8 cellular contexts compared by ENCODE assay signal in the genomic region with DNA sequence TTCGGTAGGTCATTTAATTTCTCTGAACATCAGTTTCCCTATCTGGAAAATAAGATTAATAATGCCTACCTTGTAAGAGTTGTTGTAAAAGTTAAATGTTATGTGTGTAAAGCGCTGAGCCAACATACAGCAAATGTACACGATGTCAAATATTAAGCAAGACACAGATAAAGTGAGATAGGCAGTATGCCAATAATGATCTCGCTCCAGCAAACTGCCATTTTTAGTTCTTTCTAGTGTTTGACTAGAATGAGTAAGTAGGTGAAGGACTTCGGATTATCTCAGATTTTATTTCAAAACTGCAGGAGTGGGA. TPM values are rescaled to one million over a fixed set of nuclear protein-coding genes. Genes with fewer than 3 reads are reported as not detected.
DNase-seq lines count a peak whose midpoint lies in the region; ATAC-seq and TF ChIP-seq lines count a peak whose summit lies in the region.

No MANE protein-coding gene starts in this region.

- no peak for DNase-seq in CD4-positive, CD25-positive, alpha-beta regulatory T cell
- DNase-seq in Panc1 (ENCODE audit: low read depth, low spot score) (peak; percentile 32), esophagus squamous epithelium (lab: John Stamatoyannopoulos, UW) (no peak), sciatic nerve (ENCODE audit: low spot score) (no peak), SK-N-DZ (ENCODE audit: low spot score) (no peak), putamen (ENCODE audit: low spot score) (no peak)

- H3K4me3 Mint-ChIP-seq in CD4-positive, CD25-positive, alpha-beta regulatory T cell, result peak overlapping the region; percentile 93 to 99 (median 96)

- no peaks in the 10 kb centered on the region for H3K27me3 ChIP-seq in CD4-positive, CD25-positive, alpha-beta regulatory T cell (ENCODE audit: control insufficient read depth, insufficient read depth, low read length)
- no peaks in the 10 kb centered on the region for H3K27me3 ChIP-seq in Panc1 (ENCODE audit: control insufficient read depth, insufficient read depth, low read length)
- no peaks in the 10 kb centered on the region for H3K27me3 ChIP-seq in esophagus squamous epithelium

- intact Hi-C loops in Panc1 (cut with micrococcal nuclease; ENCODE audit: unreplicated experiment) (loop anchor here (5.0 to 10.0 kb wide), 2 partner anchors 70 to 102 kb away; partner anchors contain the start of gene PCNX4), esophagus squamous epithelium (cut with DNase I) (loop anchor here (10.0 kb wide), 1 partner anchor 70 kb away; the partner anchor contains the start of gene PCNX4), sciatic nerve (cut with DNase I) (no loop called here)

- H3K36me3 Mint-ChIP-seq in CD4-positive, CD25-positive, alpha-beta regulatory T cell, result peaks cover 2% of the 10 kb centered on the region

- WGBS in esophagus squamous epithelium, 2 donors, result 9 to 15% methylated on average over 5 of the region's 5 CpGs

- CTCF ChIA-PET in Panc1 (lab: Charles Lee), result no interaction called here

- H3K9me3 Mint-ChIP-seq in CD4-positive, CD25-positive, alpha-beta regulatory T cell, result peaks cover 0 to 2% (median 0%) of the 10 kb centered on the region in 7 donors

- no TSS peak for BruUV-seq in Panc1 (replicated peaks; lab: Mats Ljungman, UMichigan)

- H3K4me1 ChIP-seq in CD4-positive, CD25-positive, alpha-beta regulatory T cell (ENCODE audit: control insufficient read depth, insufficient read depth, low read length, poor library complexity, severe bottlenecking), result peaks cover 25% of the 10 kb centered on the region
- no peaks in the 10 kb centered on the region; the same call in 1 of the 2 replicates for H3K4me1 ChIP-seq in Panc1 (ENCODE audit: control insufficient read depth, insufficient read depth, low read length)
- H3K4me1 ChIP-seq in esophagus squamous epithelium, result peaks cover 9 to 57% (median 18%) of the 10 kb centered on the region in 3 donors

- H3K27ac Mint-ChIP-seq in CD4-positive, CD25-positive, alpha-beta regulatory T cell, result peak overlapping the region; percentile 98 to 99 (median 99)

- peaks cover 32 to 59% (median 47%) of the 10 kb centered on the region in 4 donors for H3K4me1 Mint-ChIP-seq in CD4-positive, CD25-positive, alpha-beta regulatory T cell

- no peaks in the 10 kb centered on the region for H3K36me3 ChIP-seq in CD4-positive, CD25-positive, alpha-beta regulatory T cell (ENCODE audit: control insufficient read depth, insufficient read depth, low read length)
- H3K36me3 ChIP-seq in Panc1 (ENCODE audit: control insufficient read depth, insufficient read depth, low read length), result no peaks in the 10 kb centered on the region; the same call in 1 of the 2 replicates
- no peaks in the 10 kb centered on the region for H3K36me3 ChIP-seq in esophagus squamous epithelium

- H3K9me3 ChIP-seq in CD4-positive, CD25-positive, alpha-beta regulatory T cell (ENCODE audit: control insufficient read depth in 2 of 2, low read length in 2 of 2), result no peaks in the 10 kb centered on the region
- H3K9me3 ChIP-seq in Panc1 (ENCODE audit: control insufficient read depth, insufficient read depth, low read depth, low read length) (no peaks in the 10 kb centered on the region), esophagus squamous epithelium (no peaks in the 10 kb centered on the region)

- H3K27me3 Mint-ChIP-seq in CD4-positive, CD25-positive, alpha-beta regulatory T cell, result no peaks in the 10 kb centered on the region

- POLR2A ChIA-PET in Panc1 (lab: Charles Lee), result interaction anchor here (1.1 kb wide), 1 partner anchor 162 kb away, joined by 3 read pairs; no protein-coding TSS in a partner anchor

- peak; percentile 6 for ATAC-seq in CD4-positive, CD25-positive, alpha-beta regulatory T cell (ENCODE audit: low read depth in 2 of 2)
- ATAC-seq in GM21619 (IDR thresholded peaks at IDR 0.05; ENCODE audit: unreplicated experiment) (peak; percentile 4), Panc1 (no peak), sciatic nerve (peak; percentile 3), HG03457 (IDR thresholded peaks at IDR 0.05; ENCODE audit: unreplicated experiment) (no peak)

- peak overlapping the region; percentile 93 for H3K4me3 ChIP-seq in CD4-positive, CD25-positive, alpha-beta regulatory T cell (ENCODE audit: low read depth, low read length)
- H3K4me3 ChIP-seq in Panc1 (ENCODE audit: low read depth in 2 of 2, low read length in 2 of 2), result peak overlapping the region; percentile 74 to 92
- H3K4me3 ChIP-seq in esophagus squamous epithelium, result peak overlapping the region; percentile 72 to 89 (median 82)

- in situ Hi-C loops in Panc1 (cut with HindIII; ENCODE audit: low pct_unique_long_range_greater_than_20kb, low sequenced_read_pairs), result no loop called here

- no peak for TF ChIP-seq POLR2A in esophagus squamous epithelium (IDR thresholded peaks at IDR 0.05)

- TF ChIP-seq CTCF in Panc1 (IDR thresholded peaks at IDR 0.05) (no peak), esophagus squamous epithelium (IDR thresholded peaks at IDR 0.05) (no peak)

- H3K27ac ChIP-seq in CD4-positive, CD25-positive, alpha-beta regulatory T cell (ENCODE audit: insufficient read depth, low read length, poor library complexity, severe bottlenecking), result peak overlapping the region; percentile 85
- H3K27ac ChIP-seq in Panc1 (ENCODE audit: low read length) (peak overlapping the region; percentile 81), esophagus squamous epithelium (peak overlapping the region; percentile 91 to 97 (median 95))

RNA-seq across cellular contexts. Expression of gene DHRS7, which starts 0.8 kb away (rescaled TPM):
- 34.6 TPM for total RNA-seq in CD4-positive, CD25-positive, alpha-beta regulatory T cell
- 100 to 1,000 TPM; 172 to 210 (median 182) TPM for polyA plus RNA-seq in CD4-positive, CD25-positive, alpha-beta regulatory T cell
- total RNA-seq in Panc1 (2021; ENCODE audit: unreplicated experiment) (34.5 TPM), esophagus squamous epithelium (10 to 100 TPM; 43.1 to 82.0 (median 60.1) TPM), sciatic nerve (73.5 TPM)
- 56.6 TPM for polyA plus RNA-seq in Panc1 (2012; ENCODE audit: insufficient read length)
- 33.2 and 33.5 TPM in 2 replicates for polyA plus RNA-seq in SK-N-DZ (2014; cell fraction: cytosol; rRNA removed)
- 20.2 and 30.1 TPM in 2 replicates for polyA plus RNA-seq in SK-N-DZ (2014; cell fraction: nucleus; rRNA removed)

Comparison
In these comparisons a context has a peak if more than half of its experiments do, and no peak if none do; other contexts are left out.
1. ATAC-seq: peak in CD4-positive, CD25-positive, alpha-beta regulatory T cell (2 of 2), GM21619 (single experiment) and sciatic nerve (single experiment); none in Panc1 (single experiment) and HG03457 (single experiment).
2. Peak in every context shown above with its lines, with median percentiles within 50 percentile points of each other: H3K27ac ChIP-seq and H3K4me3 ChIP-seq.